3 cellular contexts compared by ENCODE assay signal in genomic region chr1:39475551-39475950, GRCh38. TPM values are rescaled to one million over a fixed set of nuclear protein-coding genes. Genes with fewer than 3 reads are reported as not detected.
"Had no signal": no experiment of that assay in that cellular context is flagged by ENCODE, and none has a peak within 500 bp of the region (broad histone marks: within the 10 kb centered on the region; RNA-seq: fewer than 3 reads in every experiment).

No MANE protein-coding gene starts in this region.

RNA-seq across cellular contexts. Expression of gene BMP8A, which starts 15.9 kb away (rescaled TPM):
- total RNA-seq: aorta; T-helper 2 cell treated with Interferon-gamma antibody and Interleukin-4, amounts not matched to agents 100 ng/mL and 5 ng/mL, for 36 hours had no signal
- polyA plus RNA-seq: aorta, esophagus had no signal
